In the genomic region with DNA sequence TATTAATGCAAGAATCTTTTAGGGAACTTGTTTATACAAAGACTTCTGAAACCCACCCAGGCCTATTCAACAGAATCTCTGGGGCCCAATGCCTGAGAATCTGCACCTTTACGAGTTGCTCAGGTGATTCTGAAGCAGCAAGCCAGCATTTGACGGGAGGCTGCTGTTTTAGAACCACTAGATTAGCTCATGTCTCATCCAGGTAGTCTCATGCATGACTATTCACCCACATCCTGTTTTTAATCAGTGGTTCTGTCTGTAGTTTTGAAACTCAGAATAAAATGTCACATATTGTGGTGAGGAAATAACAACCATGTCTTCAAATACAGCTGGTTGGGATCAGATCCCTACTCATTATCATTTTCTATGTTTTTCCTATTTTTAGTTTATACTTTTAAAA, we compare ENCODE assay signal across 1 cellular context.
TF ChIP-seq lines count a peak whose summit lies in the region.

No MANE protein-coding gene starts in this region.

TF ChIP-seq in GM23338, 12 proteins besides CTCF, POLR2A, EP300 and RAD21 (continued from another document):
- TF ChIP-seq, protein P1, sequence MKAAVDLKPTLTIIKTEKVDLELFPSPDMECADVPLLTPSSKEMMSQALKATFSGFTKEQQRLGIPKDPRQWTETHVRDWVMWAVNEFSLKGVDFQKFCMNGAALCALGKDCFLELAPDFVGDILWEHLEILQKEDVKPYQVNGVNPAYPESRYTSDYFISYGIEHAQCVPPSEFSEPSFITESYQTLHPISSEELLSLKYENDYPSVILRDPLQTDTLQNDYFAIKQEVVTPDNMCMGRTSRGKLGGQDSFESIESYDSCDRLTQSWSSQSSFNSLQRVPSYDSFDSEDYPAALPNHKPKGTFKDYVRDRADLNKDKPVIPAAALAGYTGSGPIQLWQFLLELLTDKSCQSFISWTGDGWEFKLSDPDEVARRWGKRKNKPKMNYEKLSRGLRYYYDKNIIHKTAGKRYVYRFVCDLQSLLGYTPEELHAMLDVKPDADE (IDR thresholded peaks at IDR 0.05): no peak
- TF ChIP-seq POLR2AphosphoS5 (IDR thresholded peaks at IDR 0.05; ENCODE audit: low read depth): no peak
- TF ChIP-seq NANOG (IDR thresholded peaks at IDR 0.05; ENCODE audit: borderline replicate concordance): no peak
- no peak for TF ChIP-seq CREB1 (CRISPR knock-in tag; IDR thresholded peaks at IDR 0.05; ENCODE audit: low read depth)
- TF ChIP-seq, protein P2, sequence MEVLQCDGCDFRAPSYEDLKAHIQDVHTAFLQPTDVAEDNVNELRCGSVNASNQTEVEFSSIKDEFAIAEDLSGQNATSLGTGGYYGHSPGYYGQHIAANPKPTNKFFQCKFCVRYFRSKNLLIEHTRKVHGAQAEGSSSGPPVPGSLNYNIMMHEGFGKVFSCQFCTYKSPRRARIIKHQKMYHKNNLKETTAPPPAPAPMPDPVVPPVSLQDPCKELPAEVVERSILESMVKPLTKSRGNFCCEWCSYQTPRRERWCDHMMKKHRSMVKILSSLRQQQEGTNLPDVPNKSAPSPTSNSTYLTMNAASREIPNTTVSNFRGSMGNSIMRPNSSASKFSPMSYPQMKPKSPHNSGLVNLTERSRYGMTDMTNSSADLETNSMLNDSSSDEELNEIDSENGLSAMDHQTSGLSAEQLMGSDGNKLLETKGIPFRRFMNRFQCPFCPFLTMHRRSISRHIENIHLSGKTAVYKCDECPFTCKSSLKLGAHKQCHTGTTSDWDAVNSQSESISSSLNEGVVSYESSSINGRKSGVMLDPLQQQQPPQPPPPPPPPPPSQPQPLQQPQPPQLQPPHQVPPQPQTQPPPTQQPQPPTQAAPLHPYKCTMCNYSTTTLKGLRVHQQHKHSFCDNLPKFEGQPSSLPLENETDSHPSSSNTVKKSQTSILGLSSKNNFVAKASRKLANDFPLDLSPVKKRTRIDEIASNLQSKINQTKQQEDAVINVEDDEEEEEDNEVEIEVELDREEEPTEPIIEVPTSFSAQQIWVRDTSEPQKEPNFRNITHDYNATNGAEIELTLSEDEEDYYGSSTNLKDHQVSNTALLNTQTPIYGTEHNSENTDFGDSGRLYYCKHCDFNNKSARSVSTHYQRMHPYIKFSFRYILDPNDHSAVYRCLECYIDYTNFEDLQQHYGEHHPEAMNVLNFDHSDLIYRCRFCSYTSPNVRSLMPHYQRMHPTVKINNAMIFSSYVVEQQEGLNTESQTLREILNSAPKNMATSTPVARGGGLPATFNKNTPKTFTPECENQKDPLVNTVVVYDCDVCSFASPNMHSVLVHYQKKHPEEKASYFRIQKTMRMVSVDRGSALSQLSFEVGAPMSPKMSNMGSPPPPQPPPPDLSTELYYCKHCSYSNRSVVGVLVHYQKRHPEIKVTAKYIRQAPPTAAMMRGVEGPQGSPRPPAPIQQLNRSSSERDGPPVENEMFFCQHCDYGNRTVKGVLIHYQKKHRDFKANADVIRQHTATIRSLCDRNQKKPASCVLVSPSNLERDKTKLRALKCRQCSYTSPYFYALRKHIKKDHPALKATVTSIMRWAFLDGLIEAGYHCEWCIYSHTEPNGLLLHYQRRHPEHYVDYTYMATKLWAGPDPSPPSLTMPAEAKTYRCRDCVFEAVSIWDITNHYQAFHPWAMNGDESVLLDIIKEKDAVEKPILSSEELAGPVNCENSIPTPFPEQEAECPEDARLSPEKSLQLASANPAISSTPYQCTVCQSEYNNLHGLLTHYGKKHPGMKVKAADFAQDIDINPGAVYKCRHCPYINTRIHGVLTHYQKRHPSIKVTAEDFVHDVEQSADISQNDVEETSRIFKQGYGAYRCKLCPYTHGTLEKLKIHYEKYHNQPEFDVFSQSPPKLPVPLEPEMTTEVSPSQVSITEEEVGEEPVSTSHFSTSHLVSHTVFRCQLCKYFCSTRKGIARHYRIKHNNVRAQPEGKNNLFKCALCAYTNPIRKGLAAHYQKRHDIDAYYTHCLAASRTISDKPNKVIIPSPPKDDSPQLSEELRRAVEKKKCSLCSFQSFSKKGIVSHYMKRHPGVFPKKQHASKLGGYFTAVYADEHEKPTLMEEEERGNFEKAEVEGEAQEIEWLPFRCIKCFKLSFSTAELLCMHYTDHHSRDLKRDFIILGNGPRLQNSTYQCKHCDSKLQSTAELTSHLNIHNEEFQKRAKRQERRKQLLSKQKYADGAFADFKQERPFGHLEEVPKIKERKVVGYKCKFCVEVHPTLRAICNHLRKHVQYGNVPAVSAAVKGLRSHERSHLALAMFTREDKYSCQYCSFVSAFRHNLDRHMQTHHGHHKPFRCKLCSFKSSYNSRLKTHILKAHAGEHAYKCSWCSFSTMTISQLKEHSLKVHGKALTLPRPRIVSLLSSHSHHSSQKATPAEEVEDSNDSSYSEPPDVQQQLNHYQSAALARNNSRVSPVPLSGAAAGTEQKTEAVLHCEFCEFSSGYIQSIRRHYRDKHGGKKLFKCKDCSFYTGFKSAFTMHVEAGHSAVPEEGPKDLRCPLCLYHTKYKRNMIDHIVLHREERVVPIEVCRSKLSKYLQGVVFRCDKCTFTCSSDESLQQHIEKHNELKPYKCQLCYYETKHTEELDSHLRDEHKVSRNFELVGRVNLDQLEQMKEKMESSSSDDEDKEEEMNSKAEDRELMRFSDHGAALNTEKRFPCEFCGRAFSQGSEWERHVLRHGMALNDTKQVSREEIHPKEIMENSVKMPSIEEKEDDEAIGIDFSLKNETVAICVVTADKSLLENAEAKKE (CRISPR knock-in tag; IDR thresholded peaks at IDR 0.05): no peak
- TF ChIP-seq EZH2 (IDR thresholded peaks at IDR 0.05; ENCODE audit: low read depth, unreplicated experiment): no peak
